18 cellular contexts compared by ENCODE assay signal in the genomic region with DNA sequence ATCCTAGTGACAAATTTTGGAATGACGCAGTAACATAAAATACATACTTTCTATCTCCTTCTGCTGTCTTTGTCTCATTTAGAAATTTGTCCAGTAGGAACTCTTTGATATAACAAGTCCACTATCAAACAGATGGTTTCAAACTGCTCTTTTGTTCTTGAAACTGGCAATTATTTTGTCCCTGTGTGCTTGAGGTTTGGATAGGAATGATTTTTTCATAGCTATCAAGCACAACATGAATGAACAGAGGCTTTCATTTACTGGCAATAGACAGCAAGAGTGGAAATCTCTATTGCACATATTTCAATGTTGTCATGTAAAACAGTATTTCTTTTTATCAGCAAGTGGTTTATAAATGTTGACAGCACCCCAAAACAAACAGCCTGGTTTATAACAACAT.
DNase-seq lines count a peak whose midpoint lies in the region; ATAC-seq lines count a peak whose summit lies in the region.
"Had no signal": no experiment of that assay in that cellular context is flagged by ENCODE, and none has a peak within 500 bp of the region (broad histone marks: within the 10 kb centered on the region; RNA-seq: fewer than 3 reads in every experiment).

No MANE protein-coding gene starts in this region.

- H3K4me1 Mint-ChIP-seq in stimulated activated naive B cell treated with anti-CD40 and anti-IgM and Interleukin-4, amounts not matched to agents 10 μg/mL and 1 μg/mL and 100 μg/mL, for 72 hours: no peaks in the 10 kb centered on the region
- H3K4me1 Mint-ChIP-seq: CD4-positive, alpha-beta memory T cell had no signal

- ATAC-seq in GM21447 (IDR thresholded peaks at IDR 0.05; ENCODE audit: unreplicated experiment): no peak
- no peak for ATAC-seq in stimulated activated naive B cell treated with anti-CD40 and anti-IgM and Interleukin-4, amounts not matched to agents 10 μg/mL and 1 μg/mL and 100 μg/mL, for 72 hours (replicated peaks)
- ATAC-seq: Panc1 had no signal

- no peaks in the 10 kb centered on the region for H3K9me3 Mint-ChIP-seq in stimulated activated naive B cell treated with anti-CD40 and anti-IgM and Interleukin-4, amounts not matched to agents 10 μg/mL and 1 μg/mL and 100 μg/mL, for 72 hours
- H3K9me3 Mint-ChIP-seq: T-helper 1 cell treated with Interleukin-12 subunit alpha and Interleukin-12 subunit beta and Interleukin-4 antibody, amounts not matched to agents 30 μg/mL and 1 μg/mL, for 36 hours had no signal

- no peak overlapping the region for H3K27ac Mint-ChIP-seq in stimulated activated naive B cell treated with anti-CD40 and anti-IgM and Interleukin-4, amounts not matched to agents 10 μg/mL and 1 μg/mL and 100 μg/mL, for 72 hours
- H3K27ac Mint-ChIP-seq: CD4-positive, alpha-beta memory T cell; T-helper 1 cell treated with Interleukin-12 subunit alpha and Interleukin-12 subunit beta and Interleukin-4 antibody, amounts not matched to agents 30 μg/mL and 1 μg/mL, for 36 hours had no signal

- H3K4me3 Mint-ChIP-seq in stimulated activated naive B cell treated with anti-CD40 and anti-IgM and Interleukin-4, amounts not matched to agents 10 μg/mL and 1 μg/mL and 100 μg/mL, for 72 hours: no peak overlapping the region
- H3K4me3 Mint-ChIP-seq: CD4-positive, alpha-beta memory T cell; T-helper 1 cell treated with Interleukin-12 subunit alpha and Interleukin-12 subunit beta and Interleukin-4 antibody, amounts not matched to agents 30 μg/mL and 1 μg/mL, for 36 hours had no signal

- peak; percentile 8 for DNase-seq in NCI-H2107 treated with DMSO at 0.1 percent for 48 hours (lab: John Stamatoyannopoulos, UW; ENCODE audit: unreplicated experiment)
- DNase-seq in NCI-H2107 (lab: John Stamatoyannopoulos, UW): no peak
- peak; percentile 34 for DNase-seq in NCI-H2227 (lab: John Stamatoyannopoulos, UW; ENCODE audit: unreplicated experiment)
- DNase-seq in cerebellar cortex (ENCODE audit: low spot score): peak; percentile 69
- DNase-seq in AG08395 (ENCODE audit: low spot score): no peak
- no peak for DNase-seq in stimulated activated naive B cell treated with anti-CD40 and anti-IgM and Interleukin-4, amounts not matched to agents 10 μg/mL and 1 μg/mL and 100 μg/mL, for 72 hours
- DNase-seq: AML-193; Caco-2; CD4-positive, alpha-beta memory T cell; NCI-H1048; NCI-H1436; NCI-H1930; NCI-H2171; NCI-H82; SHP77 treated with DMSO at 0.1 percent for 48 hours had no signal

- H3K27me3 Mint-ChIP-seq in stimulated activated naive B cell treated with anti-CD40 and anti-IgM and Interleukin-4, amounts not matched to agents 10 μg/mL and 1 μg/mL and 100 μg/mL, for 72 hours: peaks cover 0 to 5% of the 10 kb centered on the region in 2 donors

- H3K36me3 Mint-ChIP-seq in stimulated activated naive B cell treated with anti-CD40 and anti-IgM and Interleukin-4, amounts not matched to agents 10 μg/mL and 1 μg/mL and 100 μg/mL, for 72 hours: no peaks in the 10 kb centered on the region
- H3K36me3 Mint-ChIP-seq: CD4-positive, alpha-beta memory T cell had no signal

Comparison
In these comparisons a context has a peak if more than half of its experiments do, and no peak if none do; other contexts are left out.
1. DNase-seq: peak in NCI-H2107 treated with DMSO at 0.1 percent for 48 hours (single experiment), NCI-H2227 (single experiment) and cerebellar cortex (single experiment); none in NCI-H2107 (single experiment), AG08395 (single experiment) and stimulated activated naive B cell treated with anti-CD40 and anti-IgM and Interleukin-4, amounts not matched to agents 10 μg/mL and 1 μg/mL and 100 μg/mL, for 72 hours (single experiment).